Comparison of ENCODE assay signal across 11 cellular contexts in the genomic region with DNA sequence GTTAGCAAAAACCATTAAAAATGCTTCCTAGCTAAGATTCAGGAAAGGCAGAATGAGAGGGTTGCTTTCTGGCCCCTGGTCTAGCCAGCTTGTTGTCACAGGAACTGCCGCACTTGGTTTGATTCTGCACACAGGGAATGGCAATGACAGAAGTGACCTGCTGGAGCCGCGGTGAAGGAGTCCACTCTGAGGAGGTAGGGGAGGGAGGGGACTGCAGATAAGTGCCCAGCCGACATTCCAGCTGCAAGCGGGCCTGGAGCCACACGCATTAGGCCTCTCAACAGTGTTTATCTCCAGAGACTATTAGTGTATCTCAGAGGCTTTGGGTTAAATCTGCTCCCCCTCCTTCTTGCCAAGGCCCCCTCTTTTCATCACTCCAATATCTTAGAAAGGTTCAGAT. TPM values are rescaled to one million over a fixed set of nuclear protein-coding genes. Genes with fewer than 3 reads are reported as not detected.
DNase-seq lines count a peak whose midpoint lies in the region; ATAC-seq lines count a peak whose summit lies in the region.
"Had no signal": no experiment of that assay in that cellular context is flagged by ENCODE, and none has a peak within 500 bp of the region (broad histone marks: within the 10 kb centered on the region; RNA-seq: fewer than 3 reads in every experiment).

No MANE protein-coding gene starts in this region.

- H3K27me3 Mint-ChIP-seq in activated CD4-positive, alpha-beta memory T cell treated with anti-CD3 and anti-CD28 coated beads, Interleukin-2, amount 10 ng/mL, durations not matched to agents 7 days and 5 days = no peaks in the 10 kb centered on the region
- H3K27me3 Mint-ChIP-seq: brain had no signal

- intact Hi-C loops in Right ventricle myocardium superior (cut with DNase I) (no loop called here), cardiac septum (cut with DNase I) (no loop called here), posterior cingulate gyrus (cut with DNase I) (no loop called here)

- peak overlapping the region; percentile 98 for H3K27ac Mint-ChIP-seq in activated CD4-positive, alpha-beta memory T cell treated with anti-CD3 and anti-CD28 coated beads, Interleukin-2, amount 10 ng/mL, durations not matched to agents 7 days and 5 days

- CTCF ChIA-PET in activated CD4-positive, alpha-beta memory T cell treated with anti-CD3 and anti-CD28 coated beads, Interleukin-2, amount 10 ng/mL, durations not matched to agents 7 days and 5 days (lab: Charles Lee) = interaction anchor here (1.0 to 7.5 kb wide), 3 partner anchors 16 to 106 kb away, joined by 3 to 74 read pairs (median 4); a partner anchor contains a TSS

- DNase-seq in Right ventricle myocardium superior (peak; percentile 66), cardiac septum (ENCODE audit: low spot score) (no peak), left kidney (ENCODE audit: low read depth, low spot score) (peak; percentile 72), NOMO-1 treated with DMSO at 0.1 percent for 48 hours (lab: John Stamatoyannopoulos, UW; ENCODE audit: unreplicated experiment) (no peak), posterior cingulate gyrus (no peak)
- no peak for DNase-seq in activated CD4-positive, alpha-beta memory T cell treated with anti-CD3 and anti-CD28 coated beads, Interleukin-2, amount 10 ng/mL, durations not matched to agents 7 days and 5 days
- DNase-seq: C1 segment of cervical spinal cord had no signal

- peaks cover 91% of the 10 kb centered on the region for H3K4me1 Mint-ChIP-seq in activated CD4-positive, alpha-beta memory T cell treated with anti-CD3 and anti-CD28 coated beads, Interleukin-2, amount 10 ng/mL, durations not matched to agents 7 days and 5 days

- no peaks in the 10 kb centered on the region for H3K9me3 Mint-ChIP-seq in activated CD4-positive, alpha-beta memory T cell treated with anti-CD3 and anti-CD28 coated beads, Interleukin-2, amount 10 ng/mL, durations not matched to agents 7 days and 5 days
- H3K9me3 Mint-ChIP-seq: brain had no signal

- POLR2A ChIA-PET in activated CD4-positive, alpha-beta memory T cell treated with anti-CD3 and anti-CD28 coated beads, Interleukin-2, amount 10 ng/mL, durations not matched to agents 7 days and 5 days (lab: Charles Lee) = interaction anchor here (1.0 to 8.2 kb wide), 7 partner anchors 9 to 129 kb away, joined by 3 to 194 read pairs (median 5); a partner anchor contains a TSS

- peak; percentile 93 for ATAC-seq in Right ventricle myocardium superior (ENCODE audit: poor library complexity)
- ATAC-seq in HG03039 (IDR thresholded peaks at IDR 0.05; ENCODE audit: unreplicated experiment) = no peak
- no peak for ATAC-seq in GM21423 (IDR thresholded peaks at IDR 0.05; ENCODE audit: unreplicated experiment)

- peak overlapping the region; percentile 53 for H3K4me3 Mint-ChIP-seq in activated CD4-positive, alpha-beta memory T cell treated with anti-CD3 and anti-CD28 coated beads, Interleukin-2, amount 10 ng/mL, durations not matched to agents 7 days and 5 days
- H3K4me3 Mint-ChIP-seq: brain had no signal

- H3K36me3 Mint-ChIP-seq in activated CD4-positive, alpha-beta memory T cell treated with anti-CD3 and anti-CD28 coated beads, Interleukin-2, amount 10 ng/mL, durations not matched to agents 7 days and 5 days (ENCODE audit: low read depth) = peaks cover 32% of the 10 kb centered on the region

RNA-seq across cellular contexts. Expression of a gene that starts 38.6 kb away (rescaled TPM):
- total RNA-seq in Right ventricle myocardium superior (not detected), cardiac septum (not detected)
- total RNA-seq in activated CD4-positive, alpha-beta memory T cell treated with anti-CD3 and anti-CD28 coated beads, Interleukin-2, amount 10 ng/mL, durations not matched to agents 7 days and 5 days = not detected
- total RNA-seq: T-helper 1 cell treated with Interleukin-12 subunit alpha and Interleukin-12 subunit beta and Interleukin-4 antibody, amounts not matched to agents 30 ng/mL and 1 ng/mL, for 36 hours had no signal

Comparison
In these comparisons a context has a peak if more than half of its experiments do, and no peak if none do; other contexts are left out.
1. DNase-seq: peak in Right ventricle myocardium superior (single experiment) and left kidney (single experiment); none in cardiac septum (single experiment), activated CD4-positive, alpha-beta memory T cell treated with anti-CD3 and anti-CD28 coated beads, Interleukin-2, amount 10 ng/mL, durations not matched to agents 7 days and 5 days (single experiment), NOMO-1 treated with DMSO at 0.1 percent for 48 hours (single experiment) and posterior cingulate gyrus (0 of 10).